Comparison of ENCODE assay signal across 11 cellular contexts in genomic region chr7:157309990-157310668, GRCh38. TPM values are rescaled to one million over a fixed set of nuclear protein-coding genes. Genes with fewer than 3 reads are reported as not detected.
DNase-seq lines count a peak whose midpoint lies in the region; ATAC-seq and TF ChIP-seq lines count a peak whose summit lies in the region.
"Had no signal": no experiment of that assay in that cellular context is flagged by ENCODE, and none has a peak within 500 bp of the region (broad histone marks: within the 10 kb centered on the region; RNA-seq: fewer than 3 reads in every experiment).

No MANE protein-coding gene starts in this region.

- POLR2A ChIA-PET in CD4-positive, alpha-beta T cell (lab: Charles Lee) = no interaction called here

- no peak for TF ChIP-seq POLR2A in testis (IDR thresholded peaks at IDR 0.05)

- CTCF ChIA-PET in CD4-positive, alpha-beta T cell (lab: Charles Lee) = no interaction called here

- H3K4me1 ChIP-seq in foreskin keratinocyte (peaks cover 20% of the 10 kb centered on the region), testis (no peaks in the 10 kb centered on the region)

- no peaks in the 10 kb centered on the region for H3K27me3 Mint-ChIP-seq in CD4-positive, alpha-beta T cell
- H3K27me3 Mint-ChIP-seq: naive thymus-derived CD4-positive, alpha-beta T cell had no signal

- no peak overlapping the region for H3K4me3 Mint-ChIP-seq in CD4-positive, alpha-beta T cell
- H3K4me3 Mint-ChIP-seq: naive thymus-derived CD4-positive, alpha-beta T cell had no signal

- ATAC-seq in foreskin keratinocyte (peak; percentile 94), Right ventricle myocardium inferior (no peak)
- no peak for ATAC-seq in CD4-positive, alpha-beta T cell (ENCODE audit: poor library complexity)
- ATAC-seq: naive thymus-derived CD4-positive, alpha-beta T cell had no signal

- TF ChIP-seq CTCF in foreskin keratinocyte (conservative IDR thresholded peaks at IDR 0.05) = no peak
- TF ChIP-seq CTCF in CD4-positive, alpha-beta T cell (IDR thresholded peaks at IDR 0.05) = no peak
- TF ChIP-seq CTCF in testis (IDR thresholded peaks at IDR 0.05) = no peak

- no peaks in the 10 kb centered on the region for H3K36me3 Mint-ChIP-seq in CD4-positive, alpha-beta T cell (ENCODE audit: low read depth)
- H3K36me3 Mint-ChIP-seq: naive thymus-derived CD4-positive, alpha-beta T cell had no signal

- no peak overlapping the region for H3K4me3 ChIP-seq in testis

- H3K27ac Mint-ChIP-seq in CD4-positive, alpha-beta T cell = no peak overlapping the region

- H3K9me3 Mint-ChIP-seq in CD4-positive, alpha-beta T cell = no peaks in the 10 kb centered on the region

- DNase-seq in NCI-H748 (lab: John Stamatoyannopoulos, UW; ENCODE audit: unreplicated experiment) (peak; percentile 32), NCI-H748 treated with DMSO at 0.1 percent for 48 hours (lab: John Stamatoyannopoulos, UW) (no peak), SW480 (ENCODE audit: low spot score) (peak; percentile 93), foreskin keratinocyte (peak; percentile 94 to 98), smooth muscle cell of the brain vasculature (ENCODE audit: low read depth, low spot score) (peak; percentile 56), testis (no peak), Right ventricle myocardium inferior (ENCODE audit: missing footprints) (no peak)
- DNase-seq in CD4-positive, alpha-beta T cell = no peak
- DNase-seq: central memory CD4-positive, alpha-beta T cell; naive thymus-derived CD4-positive, alpha-beta T cell had no signal

- H3K27me3 ChIP-seq in foreskin keratinocyte (no peaks in the 10 kb centered on the region), testis (no peaks in the 10 kb centered on the region)
- H3K27me3 ChIP-seq in CD4-positive, alpha-beta T cell (ENCODE audit: control insufficient read depth, insufficient read depth, low read length) = no peaks in the 10 kb centered on the region

- intact Hi-C loops in CD4-positive, alpha-beta T cell (cut with DNase I, micrococcal nuclease) = no loop called here
- intact Hi-C loops in testis (cut with DNase I; ENCODE audit: low total_unique reads) (no loop called here), Right ventricle myocardium inferior (cut with DNase I) (no loop called here)

- H3K4me1 Mint-ChIP-seq in CD4-positive, alpha-beta T cell (ENCODE audit: low read depth) = no peaks in the 10 kb centered on the region

- H3K27ac ChIP-seq in foreskin keratinocyte (peak overlapping the region; percentile 63), testis (no peak overlapping the region)
- no peak overlapping the region for H3K27ac ChIP-seq in CD4-positive, alpha-beta T cell (ENCODE audit: low read depth, low read length)
- H3K27ac ChIP-seq: 22Rv1 had no signal

- H3K9me3 ChIP-seq in CD4-positive, alpha-beta T cell (ENCODE audit: control insufficient read depth, low read length) = no peaks in the 10 kb centered on the region
- H3K9me3 ChIP-seq in testis = no peaks in the 10 kb centered on the region

- no peaks in the 10 kb centered on the region for H3K36me3 ChIP-seq in testis (ENCODE audit: low read depth, missing control alignments)

- 76 to 84% methylated on average over 10 of the region's 10 CpGs for WGBS in testis, 2 donors

RNA-seq across cellular contexts. Expression of gene DNAJB6, which starts 26.7 kb away (rescaled TPM):
- total RNA-seq in foreskin keratinocyte (119 and 121 TPM in 2 replicates), testis (100 to 1,000 TPM; 154 to 172 TPM), Right ventricle myocardium inferior (195 TPM)
- polyA plus RNA-seq in foreskin keratinocyte (97.9 and 98.5 TPM in 2 replicates), testis (ENCODE audit: insufficient read depth, low read depth, low replicate concordance) (262 TPM)
- total RNA-seq in CD4-positive, alpha-beta T cell = 100 to 1,000 TPM; 232 to 242 TPM

Comparison
In these comparisons a context has a peak if more than half of its experiments do, and no peak if none do; other contexts are left out.
1. DNase-seq: peak in NCI-H748 (single experiment), SW480 (single experiment), foreskin keratinocyte (2 of 2) and smooth muscle cell of the brain vasculature (single experiment); none in NCI-H748 treated with DMSO at 0.1 percent for 48 hours (single experiment), CD4-positive, alpha-beta T cell (0 of 10), testis (single experiment) and Right ventricle myocardium inferior (single experiment).